8 cellular contexts compared by ENCODE assay signal in genomic region chr1:55257958-55258357, GRCh38. TPM values are rescaled to one million over a fixed set of nuclear protein-coding genes. Genes with fewer than 3 reads are reported as not detected.
A peak's percentile ranks its signal among the peaks of the same experiment; 100 is the strongest.
DNase-seq lines count a peak whose midpoint lies in the region; ATAC-seq and TF ChIP-seq lines count a peak whose summit lies in the region.

No MANE protein-coding gene starts in this region.

- H4K8ac ChIP-seq in trophoblast cell (ENCODE audit: low read depth, low read length), result no peak overlapping the region

- no peak overlapping the region for H2AFZ ChIP-seq in trophoblast cell (ENCODE audit: insufficient read depth, low read length, poor library complexity)

- no peak overlapping the region for H4K12ac ChIP-seq in trophoblast cell (ENCODE audit: low read depth, low read length)

- H3K9me3 ChIP-seq in sigmoid colon (no peaks in the 10 kb centered on the region), trophoblast cell (ENCODE audit: insufficient read depth, low read depth, low read length) (peaks cover 2% of the 10 kb centered on the region)

- no peaks in the 10 kb centered on the region for H3K36me3 ChIP-seq in sigmoid colon
- H3K36me3 ChIP-seq in trophoblast cell (ENCODE audit: control insufficient read depth in 1 of 2, insufficient read depth in 2 of 2, low read length in 2 of 2), result no peaks in the 10 kb centered on the region

- H3K27ac ChIP-seq in sigmoid colon, result no peak overlapping the region
- no peak overlapping the region for H3K27ac ChIP-seq in trophoblast cell (ENCODE audit: low read depth, low read length)

- no peak overlapping the region for H2BK12ac ChIP-seq in trophoblast cell (ENCODE audit: low read length)

- TF ChIP-seq POLR2A in sigmoid colon (IDR thresholded peaks at IDR 0.05) (no peak), erythroblast (IDR thresholded peaks at IDR 0.05; ENCODE audit: low read length) (no peak)

- no peak overlapping the region for H2BK5ac ChIP-seq in trophoblast cell (ENCODE audit: low read depth, low read length, poor library complexity)

- ATAC-seq in GM19328 (IDR thresholded peaks at IDR 0.05; ENCODE audit: unreplicated experiment) (peak; percentile 61), HG03442 (IDR thresholded peaks at IDR 0.05; ENCODE audit: unreplicated experiment) (peak; percentile 69)

- no peak for TF ChIP-seq EP300 in sigmoid colon (IDR thresholded peaks at IDR 0.05)

- H2BK120ac ChIP-seq in trophoblast cell (ENCODE audit: insufficient read depth, low read length, poor library complexity), result no peak overlapping the region

- H3K27me3 ChIP-seq in sigmoid colon (no peaks in the 10 kb centered on the region), trophoblast cell (ENCODE audit: insufficient read depth, low read length) (no peaks in the 10 kb centered on the region)

- no peaks in the 10 kb centered on the region for H3K79me2 ChIP-seq in trophoblast cell (ENCODE audit: control insufficient read depth, insufficient read depth, low read length, poor library complexity)

- intact Hi-C loops in sigmoid colon (cut with DNase I), result no loop called here

- TF ChIP-seq CTCF in sigmoid colon (IDR thresholded peaks at IDR 0.05), result no peak

- H3K4me2 ChIP-seq in trophoblast cell (ENCODE audit: low read length), result no peak overlapping the region

- no peak overlapping the region for H3K14ac ChIP-seq in trophoblast cell (ENCODE audit: low read length)

- no peak overlapping the region for H2AK5ac ChIP-seq in trophoblast cell (ENCODE audit: low read length)

- no peak overlapping the region for H3K18ac ChIP-seq in trophoblast cell (ENCODE audit: low read length)

- H3K23ac ChIP-seq in trophoblast cell (ENCODE audit: low read length), result no peak overlapping the region

- no peak overlapping the region for H4K91ac ChIP-seq in trophoblast cell (ENCODE audit: low read depth, low read length)

- no peak overlapping the region for H3K4ac ChIP-seq in trophoblast cell (ENCODE audit: low read depth, low read length)

- H3K9ac ChIP-seq in trophoblast cell (ENCODE audit: low read length), result no peak overlapping the region

- WGBS in sigmoid colon, 2 donors, result 40 to 65% methylated on average over 3 of the region's 3 CpGs
- no CpG with 5 or more reads among the region's 3 CpGs for WGBS in trophoblast cell (ENCODE audit: extremely low coverage, insufficient coverage, insufficient read length)

- DNase-seq in activated T-cell treated with anti-CD3 and anti-CD28 coated beads for 1 hour (ENCODE audit: low read depth) (peak; percentile 14), sigmoid colon (no peak), trophoblast cell (no peak), NCI-H774 (lab: John Stamatoyannopoulos, UW) (no peak), erythroblast (lab: John Stamatoyannopoulos, UW) (no peak)
- peak; percentile 33 to 39 for DNase-seq in stimulated activated CD8-positive, alpha-beta memory T cell treated with anti-CD3 and anti-CD28 coated beads, Interleukin-2, amount 100 ng/mL, for 1 hour (ENCODE audit: low read depth in 2 of 2)

- peaks cover 2% of the 10 kb centered on the region for H3K79me1 ChIP-seq in trophoblast cell (ENCODE audit: low read length)

- H3K4me1 ChIP-seq in sigmoid colon, result no peaks in the 10 kb centered on the region
- H3K4me1 ChIP-seq in trophoblast cell (ENCODE audit: control insufficient read depth in 1 of 2, insufficient read depth in 2 of 2, low read length in 2 of 2), result peaks cover 2 to 3% of the 10 kb centered on the region in 2 experiments

- no peak overlapping the region for H3K4me3 ChIP-seq in sigmoid colon
- no peak overlapping the region for H3K4me3 ChIP-seq in trophoblast cell (ENCODE audit: low read depth, low read length)

RNA-seq across cellular contexts. Expression of gene USP24, which starts 42.8 kb away (rescaled TPM):
- 10 to 100 TPM; 46.4 to 66.2 (median 53.6) TPM for total RNA-seq in sigmoid colon
- polyA plus RNA-seq in sigmoid colon, result 10 to 100 TPM in 1 of 3 donors, 1 to 10 TPM in 2; 3.6 to 16.4 (median 6.0) TPM
- polyA plus RNA-seq in trophoblast cell (2013), result 14.7 and 15.2 TPM in 2 replicates

Comparison
In these comparisons a context has a peak if more than half of its experiments do, and no peak if none do; other contexts are left out.
1. DNase-seq: peak in activated T-cell treated with anti-CD3 and anti-CD28 coated beads for 1 hour (single experiment) and stimulated activated CD8-positive, alpha-beta memory T cell treated with anti-CD3 and anti-CD28 coated beads, Interleukin-2, amount 100 ng/mL, for 1 hour (2 of 2); none in sigmoid colon (single experiment), trophoblast cell (0 of 2), NCI-H774 (single experiment) and erythroblast (0 of 2).